ENCODE assay signal across 35 cellular contexts in genomic region chr12:102470964-102471363, GRCh38. TPM values are rescaled to one million over a fixed set of nuclear protein-coding genes. Genes with fewer than 3 reads are reported as not detected.
"Had no signal": no experiment of that assay in that cellular context is flagged by ENCODE, and none has a peak within 500 bp of the region (broad histone marks: within the 10 kb centered on the region; RNA-seq: fewer than 3 reads in every experiment).

No MANE protein-coding gene starts in this region.

- H3K4me1 Mint-ChIP-seq: activated B cell treated with CpG ODN at 0.5 μM for 24 hours, T-cell, T-helper 17 cell had no signal

- H3K27me3 ChIP-seq: brain microvascular endothelial cell, esophagus squamous epithelium had no signal

- H3K9me3 Mint-ChIP-seq: activated B cell treated with CpG ODN at 0.5 μM for 24 hours; activated CD8-positive, alpha-beta T cell treated with anti-CD3 and anti-CD28 coated beads for 36 hours; activated T-cell treated with anti-CD3 and anti-CD28 coated beads, Interleukin-2, amount 50 U/mL, for 4 hours; activated T-helper 17 cell treated with anti-CD3 and anti-CD28 coated beads, Interleukin-2, amount 50 U/mL, for 72 hours; central memory CD8-positive, alpha-beta T cell; dendritic cell treated with granulocyte-macrophage colony-stimulating factor and Interleukin-4, amounts not matched to agents 40 ng/mL and 50 ng/mL, for 4 days; T-cell; T-helper 2 cell treated with Interferon-gamma antibody and Interleukin-4, amounts not matched to agents 5 μg/mL and 100 μg/mL, for 36 hours had no signal

- H3K4me3 Mint-ChIP-seq: activated B cell treated with CpG ODN at 0.5 μM for 24 hours; activated CD8-positive, alpha-beta T cell treated with anti-CD3 and anti-CD28 coated beads for 36 hours; activated naive CD8-positive, alpha-beta T cell; activated T-cell treated with anti-CD3 and anti-CD28 coated beads, Interleukin-2, amount 50 U/mL, for 4 hours; activated T-helper 17 cell treated with anti-CD3 and anti-CD28 coated beads, Interleukin-2, amount 50 U/mL, for 72 hours; central memory CD8-positive, alpha-beta T cell; dendritic cell treated with granulocyte-macrophage colony-stimulating factor and Interleukin-4, amounts not matched to agents 40 ng/mL and 50 ng/mL, for 4 days; T-cell; T-helper 17 cell; T-helper 2 cell treated with Interferon-gamma antibody and Interleukin-4, amounts not matched to agents 5 μg/mL and 100 μg/mL, for 36 hours had no signal

- FAIRE-seq: astrocyte, bronchial epithelial cell, endothelial cell of umbilical vein, frontal cortex had no signal

- H3K36me3 ChIP-seq: brain microvascular endothelial cell, esophagus squamous epithelium, WERI-Rb-1 had no signal

- ATAC-seq: activated CD4-positive, CD25-positive, alpha-beta regulatory T cell treated with anti-CD3 and anti-CD28 coated beads, Interleukin-2, amount 50 U/mL, for 24 hours; activated CD8-positive, alpha-beta T cell treated with anti-CD3 and anti-CD28 coated beads for 36 hours; activated T-cell treated with anti-CD3 and anti-CD28 coated beads, Interleukin-2, amount 50 U/mL, for 4 hours; activated T-helper 17 cell treated with anti-CD3 and anti-CD28 coated beads, Interleukin-2, amount 50 U/mL, for 72 hours; T-cell; T-helper 17 cell had no signal

- H3K36me3 Mint-ChIP-seq: activated naive CD8-positive, alpha-beta T cell; T-cell had no signal

- H3K9me3 ChIP-seq: esophagus squamous epithelium had no signal

- DNase-seq: activated B cell treated with CpG ODN at 0.5 μM for 24 hours; activated CD4-positive, alpha-beta T cell treated with anti-CD3 and anti-CD28 coated beads for 48 hours; activated CD4-positive, alpha-beta T cell treated with anti-CD3 and anti-CD28 coated beads, Interleukin-2, amount 50 U/mL, for 1 hour; activated CD4-positive, alpha-beta T cell treated with anti-CD3 and anti-CD28 coated beads, Interleukin-2, amount 50 U/mL, for 48 hours; activated CD8-positive, alpha-beta memory T cell treated with anti-CD3 and anti-CD28 coated beads for 24 hours; activated CD8-positive, alpha-beta T cell treated with anti-CD3 and anti-CD28 coated beads for 36 hours; activated effector memory CD4-positive, alpha-beta T cell treated with Interleukin-2 at 50 U/mL for 16 hours; activated gamma-delta T cell treated with Interleukin-2 at 50 U/mL for 16 hours; activated naive CD4-positive, alpha-beta T cell treated with anti-CD3 and anti-CD28 coated beads, Interleukin-2, amount 50 U/mL, for 16 hours; activated naive CD4-positive, alpha-beta T cell treated with Interleukin-2 at 50 U/mL for 16 hours; activated T-cell treated with anti-CD3 and anti-CD28 coated beads, Interleukin-2, amount 50 U/mL, for 4 hours; amniotic stem cell; anterior cingulate cortex; brain microvascular endothelial cell; dorsolateral prefrontal cortex; effector memory CD4-positive, alpha-beta T cell; esophagus squamous epithelium; foreskin fibroblast; head of caudate nucleus; T-cell; T-helper 17 cell; T1000; WERI-Rb-1 had no signal

- H3K27ac ChIP-seq: brain microvascular endothelial cell, coronary artery, dorsolateral prefrontal cortex, epithelial cell of prostate, esophagus squamous epithelium, WERI-Rb-1 had no signal

- H3K27ac Mint-ChIP-seq: activated B cell treated with CpG ODN at 0.5 μM for 24 hours; activated CD8-positive, alpha-beta T cell treated with anti-CD3 and anti-CD28 coated beads for 36 hours; activated naive CD8-positive, alpha-beta T cell; activated T-helper 17 cell treated with anti-CD3 and anti-CD28 coated beads, Interleukin-2, amount 50 U/mL, for 72 hours; dendritic cell treated with granulocyte-macrophage colony-stimulating factor and Interleukin-4, amounts not matched to agents 40 ng/mL and 50 ng/mL, for 4 days; T-cell; T-helper 17 cell; T-helper 2 cell treated with Interferon-gamma antibody and Interleukin-4, amounts not matched to agents 5 μg/mL and 100 μg/mL, for 36 hours had no signal

- H3K4me3 ChIP-seq: coronary artery, dorsolateral prefrontal cortex, esophagus squamous epithelium had no signal

RNA-seq across cellular contexts. Expression of gene IGF1, which starts 9.4 kb away (rescaled TPM):
- total RNA-seq: activated B cell treated with CpG ODN at 0.5 μM for 24 hours, endothelial cell of umbilical vein, T-helper 17 cell had no signal
